ENCODE assay signal across 28 cellular contexts in the genomic region with DNA sequence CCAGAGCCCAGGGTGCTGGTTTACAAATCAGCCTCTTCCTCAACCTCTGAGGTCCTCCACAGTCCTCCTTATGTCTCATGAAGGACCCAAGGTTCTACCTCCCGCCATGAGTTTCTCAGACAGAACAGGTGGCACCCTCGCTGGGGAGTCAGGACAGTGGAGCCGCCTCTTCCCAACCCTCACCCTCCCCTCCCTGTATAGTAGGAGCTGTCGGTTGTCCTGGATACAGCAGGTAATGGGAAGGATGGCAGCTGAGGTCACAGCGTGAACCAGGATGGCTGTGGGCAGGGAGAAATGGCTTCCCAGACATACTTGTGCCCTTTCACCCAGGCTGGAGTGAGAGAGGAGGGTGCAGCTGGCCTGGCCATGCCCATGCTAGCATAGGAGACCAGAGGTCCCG.
"Had no signal": no experiment of that assay in that cellular context is flagged by ENCODE, and none has a peak within 500 bp of the region (broad histone marks: within the 10 kb centered on the region; RNA-seq: fewer than 3 reads in every experiment).

No MANE protein-coding gene starts in this region.

- DNase-seq: activated B cell treated with CpG ODN at 0.5 μM for 24 hours; activated CD4-positive, alpha-beta memory T cell treated with anti-CD3 and anti-CD28 coated beads for 36 hours; activated CD4-positive, alpha-beta T cell treated with anti-CD3 and anti-CD28 coated beads for 4 hours; activated CD4-positive, alpha-beta T cell treated with anti-CD3 and anti-CD28 coated beads, Interleukin-2, amount 50 U/mL, for 1 hour; activated CD4-positive, CD25-positive, alpha-beta regulatory T cell treated with anti-CD3 and anti-CD28 coated beads, Interleukin-2, amount 50 U/mL, for 72 hours; activated CD8-positive, alpha-beta memory T cell treated with anti-CD3 and anti-CD28 coated beads, Interleukin-2, amount 50 U/mL, for 4 hours; activated effector memory CD4-positive, alpha-beta T cell treated with Interleukin-2 at 50 U/mL for 16 hours; activated naive CD4-positive, alpha-beta T cell treated with anti-CD3 and anti-CD28 coated beads, Interleukin-2, amount 10 ng/mL, durations not matched to agents 7 days and 5 days; activated naive CD8-positive, alpha-beta T cell treated with anti-CD3 and anti-CD28 coated beads, Interleukin-2, amount 50 U/mL, for 24 hours; activated T-cell treated with anti-CD3 and anti-CD28 coated beads for 4 hours; activated T-cell treated with anti-CD3 and anti-CD28 coated beads, Interleukin-2, amount 50 U/mL, for 4 hours; anterior cingulate cortex; brain microvascular endothelial cell; central memory CD4-positive, alpha-beta T cell; Kasumi-1; KG1; MG63; NCI-H1092; NCI-H1694 treated with DMSO at 0.1 percent for 48 hours; NCI-H2029; NCI-H345; SHP77; SJCRH30 had no signal

- H3K4me1 Mint-ChIP-seq: activated B cell treated with CpG ODN at 0.5 μM for 24 hours; activated naive CD4-positive, alpha-beta T cell treated with anti-CD3 and anti-CD28 coated beads, Interleukin-2, amount 10 ng/mL, durations not matched to agents 7 days and 5 days had no signal

- H3K36me3 Mint-ChIP-seq: activated CD4-positive, alpha-beta memory T cell treated with anti-CD3 and anti-CD28 coated beads for 36 hours; activated naive CD4-positive, alpha-beta T cell treated with anti-CD3 and anti-CD28 coated beads, Interleukin-2, amount 10 ng/mL, durations not matched to agents 7 days and 5 days; activated naive CD8-positive, alpha-beta T cell had no signal

- H3K36me3 ChIP-seq: brain microvascular endothelial cell, MG63, SJCRH30 had no signal

- H3K4me3 Mint-ChIP-seq: activated B cell treated with CpG ODN at 0.5 μM for 24 hours; activated CD4-positive, alpha-beta memory T cell treated with anti-CD3 and anti-CD28 coated beads for 36 hours; activated naive CD4-positive, alpha-beta T cell treated with anti-CD3 and anti-CD28 coated beads, Interleukin-2, amount 10 ng/mL, durations not matched to agents 7 days and 5 days; activated naive CD8-positive, alpha-beta T cell; activated naive CD8-positive, alpha-beta T cell treated with anti-CD3 and anti-CD28 coated beads, Interleukin-2, amount 50 U/mL, for 24 hours; activated T-cell treated with anti-CD3 and anti-CD28 coated beads, Interleukin-2, amount 50 U/mL, for 4 hours; activated T-helper 1 cell treated with anti-CD3 and anti-CD28 coated beads, Interleukin-12 subunit alpha, Interleukin-12 subunit beta, Interleukin-2, Interleukin-4 antibody, amounts not matched to agents 30 ng/mL and 10 ng/mL and 1 ng/mL, durations not matched to agents 14 hours and 24 hours and 36 hours; T-helper 1 cell treated with Interleukin-12 subunit alpha and Interleukin-12 subunit beta and Interleukin-4 antibody, amounts not matched to agents 30 μg/mL and 1 μg/mL, for 36 hours; T-helper 2 cell treated with Interferon-gamma antibody and Interleukin-4, amounts not matched to agents 5 μg/mL and 100 μg/mL, for 36 hours had no signal

- H3K27me3 ChIP-seq: brain microvascular endothelial cell, MG63, SJCRH30 had no signal

- H3K27ac ChIP-seq: brain microvascular endothelial cell, SJCRH30, SK-N-MC had no signal

- H3K27ac Mint-ChIP-seq: activated B cell treated with CpG ODN at 0.5 μM for 24 hours; activated CD4-positive, alpha-beta memory T cell treated with anti-CD3 and anti-CD28 coated beads for 36 hours; activated naive CD4-positive, alpha-beta T cell treated with anti-CD3 and anti-CD28 coated beads, Interleukin-2, amount 10 ng/mL, durations not matched to agents 7 days and 5 days; activated naive CD8-positive, alpha-beta T cell; activated naive CD8-positive, alpha-beta T cell treated with anti-CD3 and anti-CD28 coated beads, Interleukin-2, amount 50 U/mL, for 24 hours; activated T-helper 1 cell treated with anti-CD3 and anti-CD28 coated beads, Interleukin-12 subunit alpha, Interleukin-12 subunit beta, Interleukin-2, Interleukin-4 antibody, amounts not matched to agents 30 ng/mL and 10 ng/mL and 1 ng/mL, durations not matched to agents 14 hours and 24 hours and 36 hours; T-helper 1 cell treated with Interleukin-12 subunit alpha and Interleukin-12 subunit beta and Interleukin-4 antibody, amounts not matched to agents 30 μg/mL and 1 μg/mL, for 36 hours; T-helper 2 cell treated with Interferon-gamma antibody and Interleukin-4, amounts not matched to agents 5 μg/mL and 100 μg/mL, for 36 hours had no signal

- H3K4me1 ChIP-seq: SJCRH30 had no signal

- H3K9me3 Mint-ChIP-seq: activated B cell treated with CpG ODN at 0.5 μM for 24 hours; activated CD4-positive, alpha-beta memory T cell treated with anti-CD3 and anti-CD28 coated beads for 36 hours; activated naive CD4-positive, alpha-beta T cell treated with anti-CD3 and anti-CD28 coated beads, Interleukin-2, amount 10 ng/mL, durations not matched to agents 7 days and 5 days; activated naive CD8-positive, alpha-beta T cell treated with anti-CD3 and anti-CD28 coated beads, Interleukin-2, amount 50 U/mL, for 24 hours; activated T-cell treated with anti-CD3 and anti-CD28 coated beads, Interleukin-2, amount 50 U/mL, for 4 hours; T-helper 1 cell treated with Interleukin-12 subunit alpha and Interleukin-12 subunit beta and Interleukin-4 antibody, amounts not matched to agents 30 μg/mL and 1 μg/mL, for 36 hours; T-helper 2 cell treated with Interferon-gamma antibody and Interleukin-4, amounts not matched to agents 5 μg/mL and 100 μg/mL, for 36 hours had no signal

- H3K4me3 ChIP-seq: MG63, SJCRH30, SK-N-MC had no signal

- H3K9me3 ChIP-seq: MG63, SJCRH30 had no signal
